In the genomic region with DNA sequence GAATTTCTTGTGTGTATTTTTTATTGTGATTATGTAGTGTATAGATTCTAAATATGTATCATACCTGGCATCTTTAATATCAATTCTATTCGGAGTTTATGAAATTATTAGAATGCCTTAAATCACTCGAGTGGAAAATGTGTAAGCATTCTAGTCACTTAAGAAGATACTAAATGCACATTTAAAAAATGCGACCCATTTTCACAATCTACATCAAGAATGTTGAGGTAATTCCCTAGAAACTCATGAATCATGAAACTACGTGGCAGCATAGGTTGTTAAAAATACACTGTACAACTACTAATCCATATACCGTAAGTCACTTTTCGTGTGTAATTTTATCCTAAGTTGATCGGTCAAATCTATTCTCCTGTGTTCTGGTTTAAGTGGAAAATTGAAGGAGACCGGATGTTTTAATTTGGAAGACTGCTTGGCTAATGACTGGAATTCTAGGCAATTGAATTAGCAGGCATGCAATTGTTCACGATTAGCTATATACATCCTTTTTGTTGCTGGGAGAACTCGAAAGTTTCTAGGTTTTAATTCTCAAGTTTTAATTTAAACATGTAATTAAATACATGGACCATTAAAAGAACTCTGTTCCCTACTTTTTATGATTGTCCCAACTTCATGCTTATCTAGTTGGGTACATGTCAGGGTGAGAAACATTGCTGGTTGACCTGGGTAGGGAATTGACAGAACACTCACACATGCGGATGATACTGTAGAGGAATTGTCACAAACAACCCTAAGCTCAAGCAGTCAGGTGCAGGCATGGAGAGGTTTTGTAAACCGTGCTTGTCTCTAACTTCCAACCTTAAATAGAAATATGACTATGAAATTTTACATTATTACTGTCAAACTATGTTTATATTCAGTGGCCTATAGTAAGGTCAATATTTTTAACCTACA, we compare ENCODE assay signal across 21 cellular contexts. TPM values are rescaled to one million over a fixed set of nuclear protein-coding genes. Genes with fewer than 3 reads are reported as not detected.
DNase-seq lines count a peak whose midpoint lies in the region; ATAC-seq and TF ChIP-seq lines count a peak whose summit lies in the region.
"Had no signal": no experiment of that assay in that cellular context is flagged by ENCODE, and none has a peak within 500 bp of the region (broad histone marks: within the 10 kb centered on the region; RNA-seq: fewer than 3 reads in every experiment).

No MANE protein-coding gene starts in this region.

- no peaks in the 10 kb centered on the region for H3K9me3 ChIP-seq in left ventricle myocardium inferior (replicated peaks)
- H3K9me3 ChIP-seq in heart right ventricle = no peaks in the 10 kb centered on the region
- H3K9me3 ChIP-seq in adrenal gland (replicated peaks in 1 of 3) = no peaks in the 10 kb centered on the region
- H3K9me3 ChIP-seq: sigmoid colon, uterus had no signal

- H3K27ac ChIP-seq in left ventricle myocardium inferior (replicated peaks) (peak overlapping the region; percentile 51), heart right ventricle (peak overlapping the region in 4 of 10 donors; percentile 10 to 49 (median 38)), adrenal gland (no peak overlapping the region)
- H3K27ac ChIP-seq: uterus had no signal

- no peaks in the 10 kb centered on the region for H3K9me3 Mint-ChIP-seq in activated naive CD8-positive, alpha-beta T cell (ENCODE audit: low read depth)
- H3K9me3 Mint-ChIP-seq in memory B cell = no peaks in the 10 kb centered on the region
- H3K9me3 Mint-ChIP-seq: activated naive CD4-positive, alpha-beta T cell treated with anti-CD3 and anti-CD28 coated beads, Interleukin-2, amount 10 ng/mL, durations not matched to agents 7 days and 5 days; activated T-cell treated with anti-CD3 and anti-CD28 coated beads, Interleukin-2, amount 50 U/mL, for 72 hours; natural killer cell had no signal

- ATAC-seq in heart right ventricle (no peak), memory B cell (ENCODE audit: low read depth) (no peak)
- ATAC-seq: activated T-cell treated with anti-CD3 and anti-CD28 coated beads, Interleukin-2, amount 50 U/mL, for 72 hours; esophagus mucosa; natural killer cell had no signal

- WGBS in heart right ventricle, 2 donors = 77 to 81% methylated on average over 12 of the region's 12 CpGs
- WGBS in adrenal gland, 4 donors = 90 to 97% (median 92%) methylated on average over 12 of the region's 12 CpGs

- DNase-seq in left ventricle myocardium inferior = no peak
- DNase-seq in heart right ventricle = no peak
- no peak for DNase-seq in memory B cell (ENCODE audit: low spot score in 2 of 2)
- peak; percentile 52 for DNase-seq in superior temporal gyrus (ENCODE audit: extremely low spot score)
- no peak for DNase-seq in adrenal gland
- DNase-seq in activated CD4-positive, alpha-beta T cell treated with anti-CD3 and anti-CD28 coated beads for 1 hour = no peak
- no peak for DNase-seq in MV-4-11 (lab: John Stamatoyannopoulos, UW)
- DNase-seq: activated CD4-positive, CD25-positive, alpha-beta regulatory T cell treated with anti-CD3 and anti-CD28 coated beads, Interleukin-2, amount 50 U/mL, for 72 hours; activated CD8-positive, alpha-beta memory T cell treated with anti-CD3 and anti-CD28 coated beads for 24 hours; activated naive CD4-positive, alpha-beta T cell treated with anti-CD3 and anti-CD28 coated beads, Interleukin-2, amount 10 ng/mL, durations not matched to agents 7 days and 5 days; activated T-cell treated with anti-CD3 and anti-CD28 coated beads, Interleukin-2, amount 50 U/mL, for 72 hours; effector memory CD4-positive, alpha-beta T cell; mammary epithelial cell; natural killer cell; NCI-H526; RPMI8226; sigmoid colon; uterus had no signal

- no peak for TF ChIP-seq CTCF in left ventricle myocardium inferior (IDR thresholded peaks at IDR 0.05; ENCODE audit: borderline replicate concordance)
- no peak for TF ChIP-seq CTCF in heart right ventricle (IDR thresholded peaks at IDR 0.05)
- no peak for TF ChIP-seq CTCF in adrenal gland (IDR thresholded peaks at IDR 0.05)

- no peaks in the 10 kb centered on the region for H3K27me3 Mint-ChIP-seq in activated naive CD8-positive, alpha-beta T cell
- H3K27me3 Mint-ChIP-seq in memory B cell = no peaks in the 10 kb centered on the region
- H3K27me3 Mint-ChIP-seq: activated naive CD4-positive, alpha-beta T cell treated with anti-CD3 and anti-CD28 coated beads, Interleukin-2, amount 10 ng/mL, durations not matched to agents 7 days and 5 days; progenitor cell of endocrine pancreas had no signal

- H3K4me1 Mint-ChIP-seq in activated naive CD8-positive, alpha-beta T cell (ENCODE audit: low read depth) = peaks cover 24% of the 10 kb centered on the region
- peaks cover 6% of the 10 kb centered on the region for H3K4me1 Mint-ChIP-seq in memory B cell
- H3K4me1 Mint-ChIP-seq: natural killer cell had no signal

- H3K27me3 ChIP-seq in left ventricle myocardium inferior (ENCODE audit: low read depth) (no peaks in the 10 kb centered on the region), heart right ventricle (no peaks in the 10 kb centered on the region), adrenal gland (no peaks in the 10 kb centered on the region)
- H3K27me3 ChIP-seq: sigmoid colon, uterus had no signal

- intact Hi-C loops in left ventricle myocardium inferior (cut with micrococcal nuclease) = no loop called here
- intact Hi-C loops in heart right ventricle (cut with DNase I) = loop anchor here in 3 of 10 donors (10.0 kb wide), 2 partner anchors 217 to 713 kb away; no protein-coding TSS in a partner anchor
- intact Hi-C loops in adrenal gland (cut with DNase I) = loop anchor here in 1 of 2 donors (10.0 kb wide), 1 partner anchor 207 kb away; no protein-coding TSS in a partner anchor

- H3K36me3 ChIP-seq in left ventricle myocardium inferior (peaks cover 17% of the 10 kb centered on the region), heart right ventricle (peaks cover 0 to 34% (median 21%) of the 10 kb centered on the region in 9 donors), adrenal gland (replicated peaks in 1 of 2) (peaks cover 0 to 15% of the 10 kb centered on the region in 2 donors)
- H3K36me3 ChIP-seq: uterus had no signal

- no peak for TF ChIP-seq POLR2A in adrenal gland (IDR thresholded peaks at IDR 0.05)

- peaks cover 27% of the 10 kb centered on the region for H3K4me1 ChIP-seq in left ventricle myocardium inferior
- H3K4me1 ChIP-seq in heart right ventricle = peaks cover 0 to 29% (median 13%) of the 10 kb centered on the region in 9 donors
- no peaks in the 10 kb centered on the region for H3K4me1 ChIP-seq in adrenal gland (replicated peaks in 1 of 2)
- H3K4me1 ChIP-seq: uterus had no signal

- H3K36me3 Mint-ChIP-seq in activated naive CD8-positive, alpha-beta T cell = peaks cover 4% of the 10 kb centered on the region
- peaks cover 5% of the 10 kb centered on the region for H3K36me3 Mint-ChIP-seq in memory B cell
- H3K36me3 Mint-ChIP-seq: natural killer cell had no signal

- H3K4me3 ChIP-seq in left ventricle myocardium inferior (no peak overlapping the region), heart right ventricle (no peak overlapping the region), adrenal gland (no peak overlapping the region)
- H3K4me3 ChIP-seq: sigmoid colon, uterus had no signal

- H3K27ac Mint-ChIP-seq in activated naive CD8-positive, alpha-beta T cell = peak overlapping the region; percentile 78
- H3K27ac Mint-ChIP-seq in memory B cell = peak overlapping the region; percentile 47
- H3K27ac Mint-ChIP-seq: activated naive CD4-positive, alpha-beta T cell treated with anti-CD3 and anti-CD28 coated beads, Interleukin-2, amount 10 ng/mL, durations not matched to agents 7 days and 5 days; activated T-cell treated with anti-CD3 and anti-CD28 coated beads, Interleukin-2, amount 50 U/mL, for 72 hours; natural killer cell; progenitor cell of endocrine pancreas had no signal

- H3K4me3 Mint-ChIP-seq in activated naive CD8-positive, alpha-beta T cell = peak overlapping the region; percentile 12
- no peak overlapping the region for H3K4me3 Mint-ChIP-seq in memory B cell
- H3K4me3 Mint-ChIP-seq: activated naive CD4-positive, alpha-beta T cell treated with anti-CD3 and anti-CD28 coated beads, Interleukin-2, amount 10 ng/mL, durations not matched to agents 7 days and 5 days; natural killer cell had no signal

RNA-seq across cellular contexts. Expression of a gene that starts 6.6 kb away (rescaled TPM):
- total RNA-seq in left ventricle myocardium inferior (29.9 TPM), heart right ventricle (10 to 100 TPM; 17.7 to 33.7 (median 20.8) TPM), adrenal gland (10 to 100 TPM in 4 of 8 donors, 1 to 10 TPM in 4; 7.2 to 15.1 (median 11.0) TPM)
- polyA plus RNA-seq in heart right ventricle (10 to 100 TPM in 1 of 2 donors, 1 to 10 TPM in 1; 7.5 to 13.1 TPM), adrenal gland (1 to 10 TPM; 4.8 to 8.4 (median 6.1) TPM)
